Comparison of ENCODE assay signal across 19 cellular contexts in the genomic region with DNA sequence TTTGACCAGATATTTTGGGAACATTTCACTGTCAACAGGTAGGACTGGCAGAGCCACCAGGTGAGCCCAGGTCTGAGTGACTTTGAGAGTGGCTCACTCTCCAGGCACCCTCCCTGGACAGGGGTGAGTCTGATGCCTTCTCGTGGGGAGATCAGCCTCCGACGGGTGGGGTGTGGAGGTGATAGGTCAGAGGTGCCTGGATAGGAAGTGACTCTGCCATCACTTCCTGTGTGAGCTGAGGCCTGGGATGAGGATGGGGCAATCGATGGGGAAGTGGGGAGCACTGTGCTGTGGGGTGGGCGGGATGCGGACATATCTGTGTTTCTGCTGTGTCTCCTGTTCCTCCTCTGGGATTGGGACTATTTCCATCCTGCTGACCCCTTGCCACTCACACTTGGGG.
"Had no signal": no experiment of that assay in that cellular context is flagged by ENCODE, and none has a peak within 500 bp of the region (broad histone marks: within the 10 kb centered on the region; RNA-seq: fewer than 3 reads in every experiment).

No MANE protein-coding gene starts in this region.

- H3K4me3 ChIP-seq: body of pancreas, esophagus squamous epithelium, lung, thyroid gland had no signal

- H3K36me3 ChIP-seq: esophagus squamous epithelium, thyroid gland had no signal

- H3K27me3 ChIP-seq: thyroid gland had no signal

- FAIRE-seq: TTC549 had no signal

- DNase-seq: activated B cell treated with CpG ODN at 0.5 μM for 24 hours; activated CD4-positive, alpha-beta T cell treated with anti-CD3 and anti-CD28 coated beads, Interleukin-2, amount 10 ng/mL, durations not matched to agents 24 days and 14 days; activated CD8-positive, alpha-beta T cell treated with anti-CD3 and anti-CD28 coated beads for 36 hours; activated naive CD4-positive, alpha-beta T cell treated with Interleukin-2 at 50 U/mL for 16 hours; activated T-cell treated with anti-CD3 and anti-CD28 coated beads, Interleukin-2, amount 50 U/mL, for 1 hour; body of pancreas; effector memory CD8-positive, alpha-beta T cell; esophagus squamous epithelium; immature natural killer cell; nucleus accumbens; retina; stimulated activated CD4-positive, alpha-beta T cell treated with anti-CD3 and anti-CD28 coated beads, Interleukin-1b, Interleukin-23, amount 100 ng/mL, for 48 hours; stimulated activated CD8-positive, alpha-beta memory T cell treated with anti-CD3 and anti-CD28 coated beads, Interleukin-4, amount 100 ng/mL, for 48 hours; stimulated activated naive CD4-positive, alpha-beta T cell treated with Interleukin-2 at 50 U/mL for 16 hours; T-helper 2 cell; thyroid gland had no signal

- ATAC-seq: activated CD8-positive, alpha-beta T cell treated with anti-CD3 and anti-CD28 coated beads for 36 hours; activated T-helper 17 cell treated with anti-CD3 and anti-CD28 coated beads, Interleukin-2, amount 50 U/mL, for 72 hours; body of pancreas; effector memory CD8-positive, alpha-beta T cell had no signal

- H3K27ac ChIP-seq: body of pancreas, esophagus squamous epithelium, thyroid gland had no signal

- H3K9me3 ChIP-seq: body of pancreas, esophagus squamous epithelium, thyroid gland had no signal
